In the genomic region with DNA sequence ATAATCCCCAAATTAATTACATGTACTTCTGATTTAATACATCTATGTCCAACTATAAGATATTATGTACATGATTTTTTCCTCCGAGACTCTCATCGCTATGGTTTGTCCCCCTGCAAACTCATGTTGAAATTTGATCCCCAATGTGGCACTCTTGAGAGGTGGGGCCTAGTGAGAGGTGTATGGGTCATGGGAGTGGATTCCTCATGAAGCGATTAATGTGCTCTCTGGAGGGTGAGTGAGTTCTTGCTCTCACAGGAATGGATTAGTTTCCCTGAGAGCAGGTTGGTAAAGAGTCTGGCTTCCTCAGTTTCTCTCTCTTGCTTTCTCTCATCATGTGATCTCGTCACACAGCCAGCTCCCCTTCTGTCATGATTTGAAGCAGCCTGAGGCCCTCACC, we compare ENCODE assay signal across 19 cellular contexts. TPM values are rescaled to one million over a fixed set of nuclear protein-coding genes. Genes with fewer than 3 reads are reported as not detected.
"Had no signal": no experiment of that assay in that cellular context is flagged by ENCODE, and none has a peak within 500 bp of the region (broad histone marks: within the 10 kb centered on the region; RNA-seq: fewer than 3 reads in every experiment).

No MANE protein-coding gene starts in this region.

- H3K27me3 Mint-ChIP-seq: activated naive CD4-positive, alpha-beta T cell treated with anti-CD3 and anti-CD28 coated beads, Interleukin-2, amount 50 U/mL, for 24 hours had no signal

- H3K4me3 ChIP-seq: left lung, prostate gland had no signal

- DNase-seq: activated CD4-positive, alpha-beta T cell treated with anti-CD3 and anti-CD28 coated beads, Interleukin-2, amount 10 ng/mL, durations not matched to agents 24 days and 14 days; activated CD8-positive, alpha-beta memory T cell treated with anti-CD3 and anti-CD28 coated beads, Interleukin-2, amount 10 ng/mL, durations not matched to agents 7 days and 5 days; activated CD8-positive, alpha-beta T cell treated with anti-CD3 and anti-CD28 coated beads for 36 hours; activated gamma-delta T cell; activated T-cell treated with anti-CD3 and anti-CD28 coated beads for 4 hours; aorta; brain microvascular endothelial cell; effector CD4-positive, alpha-beta T cell; foreskin fibroblast; left lung; midbrain; natural killer cell; stimulated activated CD4-positive, alpha-beta T cell treated with anti-CD3 and anti-CD28 coated beads, Interleukin-4, amount 100 ng/mL, for 24 hours; stimulated activated naive CD8-positive, alpha-beta T cell treated with anti-CD3 and anti-CD28 coated beads, Interleukin-15, Interleukin-2, amounts not matched to agents 100 U/mL and 50 U/mL, for 24 hours; T1000 had no signal

- H3K36me3 ChIP-seq: brain microvascular endothelial cell, left lung, prostate gland had no signal

- H3K4me1 ChIP-seq: prostate gland had no signal

- ATAC-seq: activated CD8-positive, alpha-beta memory T cell treated with anti-CD3 and anti-CD28 coated beads, Interleukin-2, amount 10 ng/mL, durations not matched to agents 7 days and 5 days; activated CD8-positive, alpha-beta T cell treated with anti-CD3 and anti-CD28 coated beads for 36 hours; left lung; natural killer cell; stimulated activated naive CD8-positive, alpha-beta T cell treated with anti-CD3 and anti-CD28 coated beads, Interleukin-15, Interleukin-2, amounts not matched to agents 100 U/mL and 50 U/mL, for 24 hours had no signal

- H3K9me3 Mint-ChIP-seq: activated CD4-positive, alpha-beta T cell treated with anti-CD3 and anti-CD28 coated beads, Interleukin-2, amount 10 ng/mL, durations not matched to agents 24 days and 14 days; activated CD8-positive, alpha-beta T cell treated with anti-CD3 and anti-CD28 coated beads for 36 hours; activated naive CD4-positive, alpha-beta T cell treated with anti-CD3 and anti-CD28 coated beads, Interleukin-2, amount 50 U/mL, for 24 hours; dendritic cell treated with granulocyte-macrophage colony-stimulating factor and Interleukin-4, amounts not matched to agents 40 ng/mL and 50 ng/mL, for 4 days; natural killer cell; T-helper 1 cell treated with Interleukin-12 subunit alpha and Interleukin-12 subunit beta and Interleukin-4 antibody, amounts not matched to agents 30 μg/mL and 1 μg/mL, for 36 hours had no signal

- H3K4me3 Mint-ChIP-seq: activated CD4-positive, alpha-beta T cell treated with anti-CD3 and anti-CD28 coated beads, Interleukin-2, amount 10 ng/mL, durations not matched to agents 24 days and 14 days; activated CD8-positive, alpha-beta memory T cell treated with anti-CD3 and anti-CD28 coated beads, Interleukin-2, amount 10 ng/mL, durations not matched to agents 7 days and 5 days; activated CD8-positive, alpha-beta T cell treated with anti-CD3 and anti-CD28 coated beads for 36 hours; activated naive CD4-positive, alpha-beta T cell treated with anti-CD3 and anti-CD28 coated beads, Interleukin-2, amount 50 U/mL, for 24 hours; dendritic cell treated with granulocyte-macrophage colony-stimulating factor and Interleukin-4, amounts not matched to agents 40 ng/mL and 50 ng/mL, for 4 days; natural killer cell; T-helper 1 cell treated with Interleukin-12 subunit alpha and Interleukin-12 subunit beta and Interleukin-4 antibody, amounts not matched to agents 30 μg/mL and 1 μg/mL, for 36 hours had no signal

- H3K27ac ChIP-seq: brain microvascular endothelial cell, left lung, prostate gland had no signal

- H3K36me3 Mint-ChIP-seq: activated CD8-positive, alpha-beta memory T cell treated with anti-CD3 and anti-CD28 coated beads, Interleukin-2, amount 10 ng/mL, durations not matched to agents 7 days and 5 days; activated naive CD4-positive, alpha-beta T cell treated with anti-CD3 and anti-CD28 coated beads, Interleukin-2, amount 50 U/mL, for 24 hours; natural killer cell had no signal

- H3K27ac Mint-ChIP-seq: activated CD4-positive, alpha-beta T cell treated with anti-CD3 and anti-CD28 coated beads, Interleukin-2, amount 10 ng/mL, durations not matched to agents 24 days and 14 days; activated CD8-positive, alpha-beta memory T cell treated with anti-CD3 and anti-CD28 coated beads, Interleukin-2, amount 10 ng/mL, durations not matched to agents 7 days and 5 days; activated CD8-positive, alpha-beta T cell treated with anti-CD3 and anti-CD28 coated beads for 36 hours; activated naive CD4-positive, alpha-beta T cell treated with anti-CD3 and anti-CD28 coated beads, Interleukin-2, amount 50 U/mL, for 24 hours; dendritic cell treated with granulocyte-macrophage colony-stimulating factor and Interleukin-4, amounts not matched to agents 40 ng/mL and 50 ng/mL, for 4 days; natural killer cell; T-helper 1 cell treated with Interleukin-12 subunit alpha and Interleukin-12 subunit beta and Interleukin-4 antibody, amounts not matched to agents 30 μg/mL and 1 μg/mL, for 36 hours had no signal

- H3K9me3 ChIP-seq: left lung, prostate gland had no signal

- H3K27me3 ChIP-seq: brain microvascular endothelial cell, left lung had no signal

RNA-seq across cellular contexts. Expression of gene HSF2BP, which starts 16.1 kb away (rescaled TPM):
- polyA plus RNA-seq: aorta had no signal
